ENCODE assay signal across 27 cellular contexts in the genomic region with DNA sequence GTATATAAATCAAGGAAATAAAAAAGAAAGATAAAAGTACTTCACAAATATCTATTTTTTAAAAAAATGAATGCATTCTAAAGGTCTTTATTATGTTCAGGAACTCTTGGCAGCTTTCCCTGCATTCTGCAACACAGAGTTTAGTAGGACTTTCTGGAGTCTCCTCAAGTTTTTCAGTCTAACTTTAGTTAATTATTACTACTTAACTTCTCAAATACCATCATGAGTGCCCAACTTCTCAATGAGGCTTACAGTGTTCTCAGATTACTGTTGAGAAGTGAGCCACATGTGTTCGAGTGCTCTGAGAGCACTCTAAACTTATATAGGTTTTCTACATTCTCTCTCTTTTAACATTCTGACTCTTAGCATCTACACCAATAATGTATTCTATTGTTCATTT.
"Had no signal": no experiment of that assay in that cellular context is flagged by ENCODE, and none has a peak within 500 bp of the region (broad histone marks: within the 10 kb centered on the region; RNA-seq: fewer than 3 reads in every experiment).

No MANE protein-coding gene starts in this region.

- H3K27ac ChIP-seq: adrenal gland, body of pancreas, breast epithelium, KMS-11, SJSA1 had no signal

- H3K4me1 ChIP-seq: adrenal gland, body of pancreas, breast epithelium, SJSA1 had no signal

- H3K9me3 ChIP-seq: adrenal gland, body of pancreas, breast epithelium, SJSA1, SK-N-SH had no signal

- DNase-seq: activated CD4-positive, alpha-beta T cell treated with anti-CD3 and anti-CD28 coated beads for 36 hours; activated CD4-positive, alpha-beta T cell treated with anti-CD3 and anti-CD28 coated beads, Interleukin-2, amount 10 ng/mL, durations not matched to agents 7 days and 5 days; activated CD4-positive, alpha-beta T cell treated with anti-CD3 and anti-CD28 coated beads, Interleukin-2, amount 50 U/mL, for 48 hours; activated CD8-positive, alpha-beta T cell treated with anti-CD3 and anti-CD28 coated beads, Interleukin-2, amount 10 ng/mL, durations not matched to agents 7 days and 5 days; activated gamma-delta T cell; activated naive CD4-positive, alpha-beta T cell treated with Interleukin-2 at 50 U/mL for 16 hours; activated naive CD8-positive, alpha-beta T cell treated with anti-CD3 and anti-CD28 coated beads, Interleukin-2, amount 10 ng/mL, durations not matched to agents 7 days and 5 days; activated T-cell treated with anti-CD3 and anti-CD28 coated beads, Interleukin-2, amount 50 U/mL, for 24 hours; adrenal gland; MM.1S; MV-4-11; NCI-H1092; NCI-H1436 treated with DMSO at 0.1 percent for 48 hours; NCI-H1694 treated with DMSO at 0.1 percent for 48 hours; NCI-H2029; NCI-H2171 treated with DMSO at 0.1 percent for 48 hours; NCI-H2227 treated with DMSO at 0.1 percent for 48 hours; NCI-H510A treated with DMSO at 0.1 percent for 48 hours; SHP77; SK-N-SH had no signal

- H3K4me3 ChIP-seq: adrenal gland, body of pancreas, breast epithelium, SJSA1 had no signal

- H3K27me3 ChIP-seq: adrenal gland, body of pancreas, breast epithelium, SJSA1 had no signal

- H3K36me3 ChIP-seq: adrenal gland, breast epithelium, SJSA1 had no signal

- ATAC-seq: activated CD4-positive, alpha-beta T cell treated with anti-CD3 and anti-CD28 coated beads for 36 hours; activated CD4-positive, CD25-positive, alpha-beta regulatory T cell treated with anti-CD3 and anti-CD28 coated beads, Interleukin-2, amount 50 U/mL, for 24 hours; activated CD8-positive, alpha-beta T cell treated with anti-CD3 and anti-CD28 coated beads, Interleukin-2, amount 10 ng/mL, durations not matched to agents 7 days and 5 days; body of pancreas; Panc1; WTC11 had no signal
